8 cellular contexts compared by ENCODE assay signal in genomic region chr6:109008537-109008950, GRCh38.
DNase-seq lines count a peak whose midpoint lies in the region; ATAC-seq, FAIRE-seq and TF ChIP-seq lines count a peak whose summit lies in the region.

No MANE protein-coding gene starts in this region.

- no peak for TF ChIP-seq EP300 in H1 (IDR thresholded peaks at IDR 0.05; ENCODE audit: borderline replicate concordance in 1 of 2, low read depth in 2 of 2, low read length in 2 of 2)

- peak overlapping the region; percentile 89; the same call in 1 of the 2 replicates for H2AFZ ChIP-seq in H1 (ENCODE audit: low read length)

- no peak overlapping the region for H2BK120ac ChIP-seq in H1 (replicated peaks; ENCODE audit: low read depth, low read length)

- no peak for TF ChIP-seq RAD21 in H1 (IDR thresholded peaks at IDR 0.05 in 1 of 2, conservative IDR thresholded peaks at IDR 0.05 in 1 of 2; ENCODE audit: low read depth in 2 of 2, low read length in 2 of 2)

- peak overlapping the region; percentile 70 for H3K4me3 ChIP-seq in A673 (ENCODE audit: low read depth, low read length, poor library complexity, severe bottlenecking)
- peak overlapping the region; percentile 86 to 95 (median 92) for H3K4me3 ChIP-seq in H1 (ENCODE audit: extremely low read depth in 1 of 4, insufficient read depth in 2 of 4, low read depth in 3 of 4, low read length in 4 of 4)
- peak overlapping the region; percentile 83 for H3K4me3 ChIP-seq in mucosa of stomach (ENCODE audit: low read length)

- TF ChIP-seq POLR2A in H1 (IDR thresholded peaks at IDR 0.05; ENCODE audit: control extremely low read depth in 1 of 2, low read depth in 2 of 2, low read length in 2 of 2), result no peak

- peak overlapping the region; percentile 61 for H4K91ac ChIP-seq in H1 (replicated peaks; ENCODE audit: insufficient read length, low read length)

- H3K36me3 ChIP-seq in A673 (ENCODE audit: insufficient read depth, low read length, poor library complexity, severe bottlenecking), result no peaks in the 10 kb centered on the region
- H3K36me3 ChIP-seq in H1 (ENCODE audit: control insufficient read depth in 2 of 4, insufficient read depth in 4 of 4, low read length in 3 of 4), result no peaks in the 10 kb centered on the region
- no peaks in the 10 kb centered on the region for H3K36me3 ChIP-seq in mucosa of stomach (ENCODE audit: control insufficient read depth, insufficient read depth, low read length)

- CTCF ChIA-PET in A673 (lab: Charles Lee) (no interaction called here), RWPE1 (lab: Yijun Ruan, JAX) (interaction anchor here (0.7 kb wide), 1 partner anchor 440 kb away, joined by 3 read pairs; no protein-coding TSS in a partner anchor), H1 (lab: Charles Lee; ENCODE audit: partially characterized antibody) (interaction anchor here (0.8 kb wide), 1 partner anchor 94 kb away, joined by 3 read pairs; no protein-coding TSS in a partner anchor)

- H3K27ac ChIP-seq in A673 (ENCODE audit: low read depth, low read length, poor library complexity, severe bottlenecking), result no peak overlapping the region
- H3K27ac ChIP-seq in RWPE1, result peak overlapping the region; percentile 93
- H3K27ac ChIP-seq in H1 (ENCODE audit: low read depth, low read length), result peak overlapping the region; percentile 80; the same call in 1 of the 2 replicates

- H4K8ac ChIP-seq in H1 (ENCODE audit: extremely low read depth, insufficient read depth, low read length), result no peak overlapping the region

- H3K4ac ChIP-seq in H1 (replicated peaks; ENCODE audit: insufficient read length, low read depth, low read length), result no peak overlapping the region

- BruUV-seq in A673 (replicated peaks; lab: Mats Ljungman, UMichigan), result no TSS peak

- H3K23ac ChIP-seq in H1 (ENCODE audit: insufficient read length), result no peak overlapping the region

- peaks cover 0 to 39% of the 10 kb centered on the region in 2 experiments; a peak in 2 of 4 replicates for H3K79me2 ChIP-seq in H1 (ENCODE audit: control insufficient read depth in 1 of 2, insufficient read depth in 2 of 2, low read length in 2 of 2)

- H2BK12ac ChIP-seq in H1 (ENCODE audit: low read depth, low read length), result no peak overlapping the region

- no peak overlapping the region for H2BK15ac ChIP-seq in H1 (ENCODE audit: low read length)

- peaks cover 9% of the 10 kb centered on the region for H3K23me2 ChIP-seq in H1 (ENCODE audit: low read depth, low read length)

- H3K27me3 ChIP-seq in A673 (replicated peaks; ENCODE audit: insufficient read depth, low read depth, low read length, poor library complexity) (no peaks in the 10 kb centered on the region), H1 (replicated peaks in 1 of 4; ENCODE audit: control insufficient read depth in 3 of 4, extremely low read depth in 1 of 4, insufficient read depth in 3 of 4, low read length in 3 of 4) (peaks cover 0 to 1% (median 0%) of the 10 kb centered on the region in 4 experiments; a peak in 1 of 7 replicates), mucosa of stomach (ENCODE audit: control insufficient read depth, insufficient read depth, low read length) (no peaks in the 10 kb centered on the region)

- H3K9me3 ChIP-seq in A673 (ENCODE audit: low read depth, low read length, poor library complexity, severe bottlenecking) (no peaks in the 10 kb centered on the region), H1 (ENCODE audit: insufficient read depth in 2 of 2, low read depth in 1 of 2, low read length in 1 of 2) (no peaks in the 10 kb centered on the region), mucosa of stomach (ENCODE audit: control insufficient read depth, low read length) (no peaks in the 10 kb centered on the region)

- no peak overlapping the region for H2BK20ac ChIP-seq in H1 (ENCODE audit: low read length)

- intact Hi-C loops in A673 (cut with micrococcal nuclease; ENCODE audit: unreplicated experiment), result no loop called here

- peak overlapping the region; percentile 81; the same call in 1 of the 2 replicates for H3K18ac ChIP-seq in H1 (ENCODE audit: extremely low read depth, low read length)

- WGBS in H1 (ENCODE audit: extremely low coverage in 1 of 2, insufficient coverage in 1 of 2, insufficient read length in 1 of 2, insufficient replicate concordance in 2 of 2, low coverage in 1 of 2, low lambda C conversion rate in 2 of 2, missing lambda C conversion rate in 1 of 2), 2 experiments, result 27% methylated on average over 6 of the region's 6 CpGs; no CpG with 5 or more reads in 1 of the 2 experiments

- H3K9ac ChIP-seq in H1 (replicated peaks in 1 of 4; ENCODE audit: extremely low read depth in 1 of 4, low read depth in 3 of 4, low read length in 3 of 4), result peak overlapping the region; percentile 59 to 86 (median 76); a peak in 6 of 7 replicates
- H3K9ac ChIP-seq in mucosa of stomach (ENCODE audit: low read length), result peak overlapping the region; percentile 79

- no peaks in the 10 kb centered on the region for H3K79me1 ChIP-seq in H1 (ENCODE audit: low read depth, low read length)

- no peaks in the 10 kb centered on the region for H3K4me1 ChIP-seq in A673 (ENCODE audit: insufficient read depth, low read length, poor library complexity, severe bottlenecking)
- peaks cover 0 to 6% (median 0%) of the 10 kb centered on the region in 4 experiments; a peak in 3 of 7 replicates for H3K4me1 ChIP-seq in H1 (replicated peaks in 1 of 4; ENCODE audit: control insufficient read depth in 3 of 4, insufficient read depth in 4 of 4, low read length in 3 of 4)
- peaks cover 18% of the 10 kb centered on the region for H3K4me1 ChIP-seq in mucosa of stomach (ENCODE audit: control insufficient read depth, insufficient read depth, low read length)

- peak; percentile 6 for ATAC-seq in GM19395 (IDR thresholded peaks at IDR 0.05; ENCODE audit: unreplicated experiment)

- no peak overlapping the region for H3K56ac ChIP-seq in H1 (replicated peaks; ENCODE audit: insufficient read length, low read depth, low read length)

- H2BK5ac ChIP-seq in H1 (ENCODE audit: low read depth, low read length), result peak overlapping the region; percentile 88

- H3K4me2 ChIP-seq in H1 (ENCODE audit: insufficient read depth in 1 of 2, low read depth in 2 of 2, low read length in 2 of 2), result peak overlapping the region; percentile 75 to 85

- H2AK5ac ChIP-seq in H1 (ENCODE audit: low read depth, low read length), result no peak overlapping the region

- no peak for TF ChIP-seq CTCF in A673 (conservative IDR thresholded peaks at IDR 0.05; ENCODE audit: low read depth, low read length)
- TF ChIP-seq CTCF in RWPE1 (conservative IDR thresholded peaks at IDR 0.05; ENCODE audit: low read depth), result no peak
- TF ChIP-seq CTCF in H1 (IDR thresholded peaks at IDR 0.05; ENCODE audit: control extremely low read depth in 1 of 3, insufficient read depth in 1 of 3, low read depth in 1 of 3, low read length in 3 of 3), result no peak

- H4K5ac ChIP-seq in H1 (ENCODE audit: insufficient read length, low read depth, low read length), result no peak overlapping the region

- no peak for DNase-seq in A673 (ENCODE audit: low spot score)
- no peak for DNase-seq in RWPE1 (ENCODE audit: low spot score)
- no peak for DNase-seq in H1 (ENCODE audit: low read depth in 1 of 2, low spot score in 2 of 2)
- DNase-seq in effector CD4-positive, alpha-beta T cell, result no peak
- no peak for DNase-seq in NCI-H2107 (lab: John Stamatoyannopoulos, UW)
- DNase-seq in activated CD4-positive, alpha-beta T cell treated with anti-CD3 and anti-CD28 coated beads for 48 hours, result no peak

- no peaks in the 10 kb centered on the region for H4K20me1 ChIP-seq in H1 (replicated peaks in 1 of 2; ENCODE audit: control insufficient read depth in 1 of 2, insufficient read depth in 2 of 2, low read length in 2 of 2)

- POLR2A ChIA-PET in A673 (lab: Charles Lee; ENCODE audit: low non-redundant PET), result no interaction called here
- POLR2A ChIA-PET in RWPE1 (lab: Yijun Ruan, JAX; ENCODE audit: low non-redundant PET), result interaction anchor here (0.8 kb wide), 1 partner anchor 61 kb away, joined by 3 read pairs; no protein-coding TSS in a partner anchor
- POLR2A ChIA-PET in H1 (lab: Charles Lee; ENCODE audit: partially characterized antibody), result interaction anchor here (1.2 to 1.9 kb wide), 3 partner anchors 9 to 86 kb away, joined by 3 to 8 read pairs (median 4); partner anchors contain the start of gene SESN1

- H3K14ac ChIP-seq in H1 (ENCODE audit: insufficient read length), result no peak overlapping the region

- no peak for FAIRE-seq in H1 (lab: Jason Lieb, UNC)

TF ChIP-seq in H1, 55 proteins besides CTCF, POLR2A, EP300 and RAD21:
- TF ChIP-seq BRCA1 (IDR thresholded peaks at IDR 0.05; ENCODE audit: low read depth, low read length) (no peak), CREB1 (IDR thresholded peaks at IDR 0.05) (peak; percentile 11; the same call in 1 of the 2 replicates), SRF (IDR thresholded peaks at IDR 0.05; ENCODE audit: low read depth, low read length) (no peak), FOSL1 (IDR thresholded peaks at IDR 0.05; ENCODE audit: insufficient read depth, low read depth, low read length) (no peak), NANOG (IDR thresholded peaks at IDR 0.05; ENCODE audit: insufficient read depth, low read depth, low read length, poor library complexity, severe bottlenecking) (no peak), HDAC6 (IDR thresholded peaks at IDR 0.05; ENCODE audit: low read depth, low read length) (no peak), MAX (IDR thresholded peaks at IDR 0.05) (no peak)
- TF ChIP-seq, protein P1, sequence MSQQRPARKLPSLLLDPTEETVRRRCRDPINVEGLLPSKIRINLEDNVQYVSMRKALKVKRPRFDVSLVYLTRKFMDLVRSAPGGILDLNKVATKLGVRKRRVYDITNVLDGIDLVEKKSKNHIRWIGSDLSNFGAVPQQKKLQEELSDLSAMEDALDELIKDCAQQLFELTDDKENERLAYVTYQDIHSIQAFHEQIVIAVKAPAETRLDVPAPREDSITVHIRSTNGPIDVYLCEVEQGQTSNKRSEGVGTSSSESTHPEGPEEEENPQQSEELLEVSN (IDR thresholded peaks at IDR 0.05), result no peak
